8 cellular contexts compared by ENCODE assay signal in genomic region chr2:148876589-148877402, GRCh38. TPM values are rescaled to one million over a fixed set of nuclear protein-coding genes. Genes with fewer than 3 reads are reported as not detected.
DNase-seq lines count a peak whose midpoint lies in the region; ATAC-seq and TF ChIP-seq lines count a peak whose summit lies in the region.

No MANE protein-coding gene starts in this region.

- H3K27me3 Mint-ChIP-seq in chondrocyte (ENCODE audit: low read depth), result peaks cover 3% of the 10 kb centered on the region

- H3F3A ChIP-seq in PC-9 (ENCODE audit: insufficient read depth, low read depth), result no peaks in the 10 kb centered on the region

- H3K9me3 ChIP-seq in Karpas-422 (ENCODE audit: low read length), result no peaks in the 10 kb centered on the region
- H3K9me3 ChIP-seq in muscle layer of duodenum (ENCODE audit: control insufficient read depth in 1 of 2, low read length in 2 of 2), result peaks cover 0 to 5% of the 10 kb centered on the region in 2 donors
- peaks cover 0 to 13% (median 7%) of the 10 kb centered on the region in 4 donors for H3K9me3 ChIP-seq in stomach
- H3K9me3 ChIP-seq in PC-9 (ENCODE audit: insufficient read depth, low read depth), result no peaks in the 10 kb centered on the region

- peak overlapping the region; percentile 77 for H3K4me2 ChIP-seq in Karpas-422 (ENCODE audit: low read depth, low read length, poor library complexity, severe bottlenecking)
- H3K4me2 ChIP-seq in PC-9, result no peak overlapping the region

- TF ChIP-seq CTCF in chondrocyte (IDR thresholded peaks at IDR 0.05) (no peak), stomach (IDR thresholded peaks at IDR 0.05) (no peak), PC-9 (conservative IDR thresholded peaks at IDR 0.05) (no peak)

- H3K79me2 ChIP-seq in Karpas-422 (ENCODE audit: low read length) (no peaks in the 10 kb centered on the region), PC-9 (ENCODE audit: low read depth) (no peaks in the 10 kb centered on the region)

- no peak for ATAC-seq in HG03354 (IDR thresholded peaks at IDR 0.05; ENCODE audit: poor library complexity, severe bottlenecking, unreplicated experiment)

- intact Hi-C loops in stomach (cut with DNase I; ENCODE audit: low total_unique reads) (no loop called here), PC-9 (cut with micrococcal nuclease; ENCODE audit: unreplicated experiment) (loop anchor here (10.0 kb wide), 1 partner anchor 232 kb away; the partner anchor contains the start of gene EPC2)

- DNase-seq in DMS153 treated with DMSO at 0.1 percent for 48 hours (lab: John Stamatoyannopoulos, UW; ENCODE audit: unreplicated experiment) (peak; percentile 85), Karpas-422 (no peak), T-helper 9 cell (peak; percentile 52), chondrocyte (ENCODE audit: low spot score) (no peak), stomach (peak; percentile 27), PC-9 (no peak)

- peaks cover 11% of the 10 kb centered on the region for H3K4me1 ChIP-seq in Karpas-422 (ENCODE audit: low read length)
- peaks cover 0 to 22% of the 10 kb centered on the region in 2 donors for H3K4me1 ChIP-seq in muscle layer of duodenum (ENCODE audit: control insufficient read depth in 1 of 2, insufficient read depth in 2 of 2, low read length in 2 of 2)
- H3K4me1 ChIP-seq in stomach, result peaks cover 24 to 30% (median 27%) of the 10 kb centered on the region in 4 donors
- no peaks in the 10 kb centered on the region for H3K4me1 ChIP-seq in PC-9 (replicated peaks; ENCODE audit: insufficient read depth)

- TF ChIP-seq POLR2A in stomach (IDR thresholded peaks at IDR 0.05), result no peak

- CTCF ChIA-PET in PC-9 (lab: Charles Lee), result no interaction called here

- H3K9me3 Mint-ChIP-seq in chondrocyte (ENCODE audit: low read depth), result no peaks in the 10 kb centered on the region

- no peak overlapping the region for H3K27ac Mint-ChIP-seq in chondrocyte (ENCODE audit: unreplicated experiment)

- H3K36me3 Mint-ChIP-seq in chondrocyte (ENCODE audit: low read depth), result peaks cover 4% of the 10 kb centered on the region

- peaks cover 12% of the 10 kb centered on the region for H3K4me1 Mint-ChIP-seq in chondrocyte (ENCODE audit: low read depth)

- H3K27me3 ChIP-seq in Karpas-422 (ENCODE audit: low read length), result no peaks in the 10 kb centered on the region
- peaks cover 13% of the 10 kb centered on the region for H3K27me3 ChIP-seq in muscle layer of duodenum (ENCODE audit: low read depth, low read length)
- H3K27me3 ChIP-seq in stomach, result peaks cover 0 to 64% (median 39%) of the 10 kb centered on the region in 3 donors
- H3K27me3 ChIP-seq in PC-9 (ENCODE audit: insufficient read depth, low read depth), result no peaks in the 10 kb centered on the region

- POLR2A ChIA-PET in PC-9 (lab: Charles Lee; ENCODE audit: unreplicated experiment), result no interaction called here

- H3K9me2 ChIP-seq in Karpas-422 (replicated peaks; ENCODE audit: insufficient read depth, low read length), result no peaks in the 10 kb centered on the region
- H3K9me2 ChIP-seq in PC-9 (ENCODE audit: insufficient read depth), result no peaks in the 10 kb centered on the region

- no TSS peak for BruUV-seq in PC-9 (replicated peaks; lab: Mats Ljungman, UMichigan)

- H3K4me3 ChIP-seq in Karpas-422 (ENCODE audit: low read length), result peak overlapping the region; percentile 77
- peak overlapping the region; percentile 9 to 61 for H3K4me3 ChIP-seq in muscle layer of duodenum (ENCODE audit: low read depth in 1 of 2, low read length in 2 of 2)
- peak overlapping the region; percentile 45 to 66 (median 56) for H3K4me3 ChIP-seq in stomach
- no peak overlapping the region for H3K4me3 ChIP-seq in PC-9

- no peak overlapping the region for H3K27ac ChIP-seq in Karpas-422 (ENCODE audit: low read length)
- no peak overlapping the region for H3K27ac ChIP-seq in muscle layer of duodenum (ENCODE audit: low read length)
- peak overlapping the region in 2 of 5 donors; percentile 16 to 42 for H3K27ac ChIP-seq in stomach
- H3K27ac ChIP-seq in PC-9, result no peak overlapping the region

- peak overlapping the region; percentile 77 for H3K9ac ChIP-seq in Karpas-422 (ENCODE audit: low read length)

- WGBS in stomach, 5 donors, result 7 to 16% (median 10%) methylated on average over 25 to 34 of the region's 34 CpGs

- no peaks in the 10 kb centered on the region for H3K36me3 ChIP-seq in Karpas-422 (ENCODE audit: insufficient read depth, low read length)
- peaks cover 0 to 5% of the 10 kb centered on the region in 2 donors for H3K36me3 ChIP-seq in muscle layer of duodenum (ENCODE audit: control insufficient read depth in 1 of 2, insufficient read depth in 2 of 2, low read length in 2 of 2)
- no peaks in the 10 kb centered on the region for H3K36me3 ChIP-seq in stomach
- H3K36me3 ChIP-seq in PC-9 (ENCODE audit: low read depth), result no peaks in the 10 kb centered on the region

- peak overlapping the region; percentile 68 for H3K4me3 Mint-ChIP-seq in chondrocyte (ENCODE audit: unreplicated experiment)

- peaks cover 28% of the 10 kb centered on the region for H4K20me1 ChIP-seq in Karpas-422 (ENCODE audit: insufficient read depth, low read depth, low read length)
- H4K20me1 ChIP-seq in PC-9 (ENCODE audit: insufficient read depth), result no peaks in the 10 kb centered on the region

- H2AFZ ChIP-seq in Karpas-422 (ENCODE audit: low read length), result no peak overlapping the region
- no peak overlapping the region for H2AFZ ChIP-seq in PC-9

- no peak for TF ChIP-seq EP300 in stomach (IDR thresholded peaks at IDR 0.05)

RNA-seq across cellular contexts. Expression of gene KIF5C, which starts 1.8 kb away (rescaled TPM):
- 8.3 and 11.3 TPM in 2 replicates for total RNA-seq in Karpas-422 (2014; rRNA removed; shearing (Covaris generic); ENCODE audit: low replicate concordance)
- total RNA-seq in chondrocyte (2.6 to 3.8 TPM (median 3.1 TPM) in 3 replicates), stomach (10 to 100 TPM in 2 of 5 donors, 1 to 10 TPM in 2, under 1 TPM in 1; under 0.01 to 14.7 (median 4.3) TPM), PC-9 (2021) (0.07 and 0.23 TPM in 2 replicates)
- polyA plus RNA-seq in stomach, result 1 to 10 TPM in 2 of 3 donors, under 1 TPM in 1; 0.93 to 2.4 (median 1.1) TPM

Comparison
In these comparisons a context has a peak if more than half of its experiments do, and no peak if none do; other contexts are left out.
1. DNase-seq: peak in DMS153 treated with DMSO at 0.1 percent for 48 hours (single experiment), T-helper 9 cell (single experiment) and stomach (single experiment); none in Karpas-422 (single experiment), chondrocyte (single experiment) and PC-9 (0 of 2).